In genomic region chr3:55160241-55160877, GRCh38 we compare ENCODE assay signal across 10 cellular contexts.
A peak's percentile ranks its signal among the peaks of the same experiment; 100 is the strongest.
DNase-seq lines count a peak whose midpoint lies in the region; ATAC-seq and TF ChIP-seq lines count a peak whose summit lies in the region.
"Had no signal": no experiment of that assay in that cellular context is flagged by ENCODE, and none has a peak within 500 bp of the region (broad histone marks: within the 10 kb centered on the region; RNA-seq: fewer than 3 reads in every experiment).

No MANE protein-coding gene starts in this region.

- H3K27me3 Mint-ChIP-seq in CD4-positive, alpha-beta memory T cell = no peaks in the 10 kb centered on the region
- H3K27me3 Mint-ChIP-seq: activated B cell treated with CpG ODN at 0.5 μM for 24 hours had no signal

- no peaks in the 10 kb centered on the region for H3K36me3 ChIP-seq in MG63
- no peaks in the 10 kb centered on the region for H3K36me3 ChIP-seq in tibial artery
- H3K36me3 ChIP-seq in CD4-positive, alpha-beta memory T cell (ENCODE audit: insufficient read depth, low read length) = no peaks in the 10 kb centered on the region

- H3K4me1 Mint-ChIP-seq in CD4-positive, alpha-beta memory T cell = no peaks in the 10 kb centered on the region
- H3K4me1 Mint-ChIP-seq: activated B cell treated with CpG ODN at 0.5 μM for 24 hours had no signal

- no peak overlapping the region for H3K4me3 Mint-ChIP-seq in CD4-positive, alpha-beta memory T cell
- H3K4me3 Mint-ChIP-seq: activated B cell treated with CpG ODN at 0.5 μM for 24 hours had no signal

- ATAC-seq in HG03139 (IDR thresholded peaks at IDR 0.05; ENCODE audit: unreplicated experiment) = no peak
- ATAC-seq: A549 had no signal

- POLR2A ChIA-PET in CD4-positive, alpha-beta memory T cell (lab: Charles Lee; ENCODE audit: partially characterized antibody) = no interaction called here

- H3K4me1 ChIP-seq in tibial artery = peaks cover 0 to 6% (median 5%) of the 10 kb centered on the region in 4 donors
- no peaks in the 10 kb centered on the region for H3K4me1 ChIP-seq in CD4-positive, alpha-beta memory T cell (ENCODE audit: insufficient read depth, low read length)
- H3K4me1 ChIP-seq: A549 had no signal

- CTCF ChIA-PET in CD4-positive, alpha-beta memory T cell (lab: Charles Lee; ENCODE audit: partially characterized antibody) = interaction anchor here (0.5 kb wide), 1 partner anchor 44 kb away, joined by 3 read pairs; no protein-coding TSS in a partner anchor

- H3K27me3 ChIP-seq in MG63 (no peaks in the 10 kb centered on the region), tibial artery (no peaks in the 10 kb centered on the region)
- no peaks in the 10 kb centered on the region for H3K27me3 ChIP-seq in CD4-positive, alpha-beta memory T cell (ENCODE audit: insufficient read depth, low read length)

- H3K9me3 ChIP-seq in MG63 = no peaks in the 10 kb centered on the region
- no peaks in the 10 kb centered on the region for H3K9me3 ChIP-seq in tibial artery
- no peaks in the 10 kb centered on the region for H3K9me3 ChIP-seq in CD4-positive, alpha-beta memory T cell (ENCODE audit: control insufficient read depth in 1 of 2, low read length in 2 of 2)
- H3K9me3 ChIP-seq: A549 had no signal

- no peak overlapping the region for H3K4me3 ChIP-seq in MG63
- no peak overlapping the region for H3K4me3 ChIP-seq in fibroblast of villous mesenchyme (ENCODE audit: low read depth, low read length)
- no peak overlapping the region for H3K4me3 ChIP-seq in tibial artery
- H3K4me3 ChIP-seq in CD4-positive, alpha-beta memory T cell (ENCODE audit: low read length in 2 of 2) = no peak overlapping the region
- H3K4me3 ChIP-seq: A549 had no signal

- H3K27ac ChIP-seq in tibial artery = no peak overlapping the region
- H3K27ac ChIP-seq in CD4-positive, alpha-beta memory T cell (ENCODE audit: low read depth, low read length) = no peak overlapping the region
- H3K27ac ChIP-seq: A549 had no signal

- intact Hi-C loops in tibial artery (cut with DNase I; ENCODE audit: low total_unique reads) = no loop called here
- intact Hi-C loops in CD4-positive, alpha-beta memory T cell (cut with micrococcal nuclease) = no loop called here

- no peak for TF ChIP-seq CTCF in fibroblast of villous mesenchyme (IDR thresholded peaks at IDR 0.05; ENCODE audit: insufficient read depth, low read depth, low read length)
- no peak for TF ChIP-seq CTCF in tibial artery (IDR thresholded peaks at IDR 0.05)

- H3K27ac Mint-ChIP-seq in CD4-positive, alpha-beta memory T cell = no peak overlapping the region
- H3K27ac Mint-ChIP-seq: activated B cell treated with CpG ODN at 0.5 μM for 24 hours had no signal

- peaks cover 0 to 10% (median 6%) of the 10 kb centered on the region in 8 donors for H3K9me3 Mint-ChIP-seq in CD4-positive, alpha-beta memory T cell

- H3K36me3 Mint-ChIP-seq in CD4-positive, alpha-beta memory T cell = no peaks in the 10 kb centered on the region

- DNase-seq in SKM-1 treated with dmso at 0.1 percent for 144 hours (lab: John Stamatoyannopoulos, UW; ENCODE audit: unreplicated experiment) (peak; percentile 3), SKM-1 (lab: John Stamatoyannopoulos, UW; ENCODE audit: unreplicated experiment) (no peak), MG63 (peak; percentile 97), fibroblast of villous mesenchyme (ENCODE audit: low read depth) (peak; percentile 99), tibial artery (peak; percentile 63 to 68), NCI-H1105 (lab: John Stamatoyannopoulos, UW) (no peak)
- no peak for DNase-seq in CD4-positive, alpha-beta memory T cell
- DNase-seq: activated B cell treated with CpG ODN at 0.5 μM for 24 hours had no signal

Comparison
In these comparisons a context has a peak if more than half of its experiments do, and no peak if none do; other contexts are left out.
1. DNase-seq: peak in SKM-1 treated with dmso at 0.1 percent for 144 hours (single experiment), MG63 (single experiment), fibroblast of villous mesenchyme (single experiment) and tibial artery (2 of 2); none in SKM-1 (single experiment), NCI-H1105 (single experiment) and CD4-positive, alpha-beta memory T cell (0 of 5).